In genomic region chr1:39086386-39087108, GRCh38 we compare ENCODE assay signal across 11 cellular contexts.
DNase-seq lines count a peak whose midpoint lies in the region; ATAC-seq and TF ChIP-seq lines count a peak whose summit lies in the region.
"Had no signal": no experiment of that assay in that cellular context is flagged by ENCODE, and none has a peak within 500 bp of the region (broad histone marks: within the 10 kb centered on the region; RNA-seq: fewer than 3 reads in every experiment).

No MANE protein-coding gene starts in this region.

- in situ Hi-C loops in IMR-90 (cut with MboI; ENCODE audit: low sequenced_read_pairs), result loop anchor here (5.0 kb wide), 1 partner anchor 224 kb away; no protein-coding TSS in a partner anchor
- in situ Hi-C loops in KBM-7 (cut with MboI; ENCODE audit: low pct_unique_long_range_greater_than_20kb, low sequenced_read_pairs), result loop anchor here (25.0 kb wide), 1 partner anchor 451 kb away; no protein-coding TSS in a partner anchor

- 0 out of 2 replicates have a peak, but pooled peaks have one; percentile 8 for ATAC-seq in IMR-90 (ENCODE audit: low read depth)
- no peak for ATAC-seq in GM21528 (IDR thresholded peaks at IDR 0.05; ENCODE audit: low FRiP score, unreplicated experiment)

- TF ChIP-seq CTCF in IMR-90 (conservative IDR thresholded peaks at IDR 0.05; ENCODE audit: low read depth, low read length) (no peak), dorsolateral prefrontal cortex (IDR thresholded peaks at IDR 0.05 in 54 of 56, conservative IDR thresholded peaks at IDR 0.05 in 2 of 56; ENCODE audit: low read depth in 1 of 56, partially characterized antibody in 56 of 56) (no peak), thyroid gland (IDR thresholded peaks at IDR 0.05) (no peak)

- no peak overlapping the region for H2BK15ac ChIP-seq in IMR-90 (ENCODE audit: low read depth, low read length)

- POLR2A ChIA-PET in IMR-90 (lab: Charles Lee; ENCODE audit: unreplicated experiment), result no interaction called here

- H3K4me1 ChIP-seq in IMR-90 (ENCODE audit: control insufficient read depth, insufficient read depth, low read length) (peaks cover 13% of the 10 kb centered on the region), muscle layer of duodenum (ENCODE audit: control insufficient read depth in 1 of 2, insufficient read depth in 2 of 2, low read length in 2 of 2) (peaks cover 0 to 22% of the 10 kb centered on the region in 2 donors), thyroid gland (peaks cover 0 to 39% of the 10 kb centered on the region in 2 donors)

- no peaks in the 10 kb centered on the region for H4K20me1 ChIP-seq in IMR-90 (ENCODE audit: insufficient read depth, low read length)

- no peak overlapping the region for H3K14ac ChIP-seq in IMR-90 (replicated peaks; ENCODE audit: low read depth, low read length)

- H3K27me3 ChIP-seq in IMR-90 (ENCODE audit: control insufficient read depth, insufficient read depth, low read length) (peaks cover 26% of the 10 kb centered on the region), dorsolateral prefrontal cortex (no peaks in the 10 kb centered on the region), muscle layer of duodenum (ENCODE audit: low read depth, low read length) (peaks cover 6% of the 10 kb centered on the region), thyroid gland (no peaks in the 10 kb centered on the region)

- TF ChIP-seq POLR2A in IMR-90 (IDR thresholded peaks at IDR 0.05; ENCODE audit: low read depth, low read length) (no peak), thyroid gland (IDR thresholded peaks at IDR 0.05) (no peak)

- WGBS in IMR-90 (ENCODE audit: extremely low coverage in 2 of 2, insufficient read length in 1 of 2), 2 experiments, result 52% methylated on average over 5 of the region's 8 CpGs; no CpG with 5 or more reads in 1 of the 2 experiments
- WGBS in thyroid gland, 2 donors, result 37 to 48% methylated on average over 8 of the region's 8 CpGs

- peak overlapping the region; percentile 87 for H2AFZ ChIP-seq in IMR-90 (replicated peaks; ENCODE audit: low read length, poor library complexity)

- CTCF ChIA-PET in IMR-90 (lab: Yijun Ruan, JAX), result no interaction called here

- H3K4ac ChIP-seq in IMR-90 (ENCODE audit: low read depth, low read length), result no peak overlapping the region

- dilution Hi-C loops in IMR-90 (cut with HindIII; ENCODE audit: low sequenced_read_pairs, unreplicated experiment), result no loop called here

- H3K9me3 ChIP-seq in IMR-90 (ENCODE audit: control insufficient read depth, insufficient read depth, low read length), result no peaks in the 10 kb centered on the region
- H3K9me3 ChIP-seq in muscle layer of duodenum (ENCODE audit: control insufficient read depth in 1 of 2, low read length in 2 of 2), result no peaks in the 10 kb centered on the region
- no peaks in the 10 kb centered on the region for H3K9me3 ChIP-seq in thyroid gland
- H3K9me3 ChIP-seq: mucosa of descending colon had no signal

- no peak overlapping the region for H2BK20ac ChIP-seq in IMR-90 (ENCODE audit: low read depth, low read length)

- H2AK5ac ChIP-seq in IMR-90 (ENCODE audit: low read depth, low read length), result no peak overlapping the region

- intact Hi-C loops in IMR-90 (cut with micrococcal nuclease), result loop anchor here (5.0 kb wide), 1 partner anchor 34 kb away; no protein-coding TSS in a partner anchor
- intact Hi-C loops in dorsolateral prefrontal cortex (cut with DNase I), result no loop called here
- intact Hi-C loops in thyroid gland (cut with DNase I), result no loop called here

- no peak overlapping the region for H4K91ac ChIP-seq in IMR-90 (ENCODE audit: insufficient read depth, low read depth, low read length)

- no peak overlapping the region for H3K4me2 ChIP-seq in IMR-90 (ENCODE audit: low read depth, low read length)

- H3K56ac ChIP-seq in IMR-90 (ENCODE audit: extremely low read depth, insufficient read depth, low read length), result no peak overlapping the region

- no peak overlapping the region for H3K23ac ChIP-seq in IMR-90 (ENCODE audit: low read depth, low read length)

- H3K36me3 ChIP-seq in IMR-90 (ENCODE audit: control insufficient read depth, insufficient read depth, low read length), result no peaks in the 10 kb centered on the region
- H3K36me3 ChIP-seq in muscle layer of duodenum (ENCODE audit: control insufficient read depth in 1 of 2, insufficient read depth in 2 of 2, low read length in 2 of 2), result no peaks in the 10 kb centered on the region
- H3K36me3 ChIP-seq in thyroid gland, result no peaks in the 10 kb centered on the region

- no peak overlapping the region for H3K27ac ChIP-seq in IMR-90 (ENCODE audit: insufficient read depth, low read length)
- H3K27ac ChIP-seq in dorsolateral prefrontal cortex, result peak overlapping the region in 56 of 59 donors; percentile 3 to 93 (median 79)
- peak overlapping the region; percentile 78 for H3K27ac ChIP-seq in muscle layer of duodenum (ENCODE audit: low read length)
- H3K27ac ChIP-seq in thyroid gland, result peak overlapping the region in 2 of 3 donors; percentile 45 to 46
- H3K27ac ChIP-seq: KMS-11 had no signal

- TF ChIP-seq RAD21 in IMR-90 (IDR thresholded peaks at IDR 0.05; ENCODE audit: low read length), result no peak

- no peak overlapping the region for H2BK5ac ChIP-seq in IMR-90 (ENCODE audit: low read depth, low read length, poor library complexity, severe bottlenecking)

- no peak overlapping the region for H2BK120ac ChIP-seq in IMR-90 (ENCODE audit: low read depth, low read length)

- H2AK9ac ChIP-seq in IMR-90 (replicated peaks; ENCODE audit: low read depth, low read length, poor library complexity), result no peak overlapping the region

- H3K4me3 ChIP-seq in IMR-90 (ENCODE audit: insufficient read depth, low read depth, low read length), result no peak overlapping the region
- peak overlapping the region in 5 of 59 donors; percentile 9 to 23 (median 16) for H3K4me3 ChIP-seq in dorsolateral prefrontal cortex
- H3K4me3 ChIP-seq in muscle layer of duodenum (ENCODE audit: low read depth in 1 of 2, low read length in 2 of 2), result no peak overlapping the region
- H3K4me3 ChIP-seq in thyroid gland (replicated peaks in 1 of 3), result no peak overlapping the region
- H3K4me3 ChIP-seq: mucosa of descending colon had no signal

- H3K9ac ChIP-seq in IMR-90 (ENCODE audit: low read depth, low read length), result no peak overlapping the region
- H3K9ac ChIP-seq: KMS-11 had no signal

- H4K8ac ChIP-seq in IMR-90 (ENCODE audit: low read depth in 2 of 2, low read length in 2 of 2), result peak overlapping the region in 1 of 2 experiments; percentile 14; a peak in 2 of 4 replicates

- DNase-seq in IMR-90 (peak; percentile 46), dorsolateral prefrontal cortex (peak in 1 of 10 donors; percentile 43), thyroid gland (no peak), KBM-7 (no peak)
- no peak for DNase-seq in activated CD8-positive, alpha-beta memory T cell treated with anti-CD3 and anti-CD28 coated beads, Interleukin-2, amount 50 U/mL, for 4 hours
- DNase-seq: DND-41, mucosa of descending colon, NCI-H446 had no signal

- H3K18ac ChIP-seq in IMR-90 (ENCODE audit: low read depth, low read length), result no peak overlapping the region

- no TSS peak for BruUV-seq in IMR-90 (replicated peaks; lab: Mats Ljungman, UMichigan)

- H4K5ac ChIP-seq in IMR-90 (ENCODE audit: low read depth, low read length), result no peak overlapping the region; the same call in 1 of the 2 replicates

- H3K79me1 ChIP-seq in IMR-90 (ENCODE audit: low read depth in 1 of 2, low read length in 2 of 2), result no peaks in the 10 kb centered on the region

- peaks cover 2% of the 10 kb centered on the region; the same call in 1 of the 2 replicates for H3K9me1 ChIP-seq in IMR-90 (ENCODE audit: insufficient read depth, low read length)

TF ChIP-seq in IMR-90, 13 proteins besides CTCF, POLR2A, EP300 and RAD21:
- TF ChIP-seq FOS (IDR thresholded peaks at IDR 0.05; ENCODE audit: low read depth, low read length) (peak; percentile 60), MAZ (IDR thresholded peaks at IDR 0.05; ENCODE audit: borderline replicate concordance, low read depth, low read length) (no peak)
